ENCODE assay signal across 1 cellular context in the genomic region with DNA sequence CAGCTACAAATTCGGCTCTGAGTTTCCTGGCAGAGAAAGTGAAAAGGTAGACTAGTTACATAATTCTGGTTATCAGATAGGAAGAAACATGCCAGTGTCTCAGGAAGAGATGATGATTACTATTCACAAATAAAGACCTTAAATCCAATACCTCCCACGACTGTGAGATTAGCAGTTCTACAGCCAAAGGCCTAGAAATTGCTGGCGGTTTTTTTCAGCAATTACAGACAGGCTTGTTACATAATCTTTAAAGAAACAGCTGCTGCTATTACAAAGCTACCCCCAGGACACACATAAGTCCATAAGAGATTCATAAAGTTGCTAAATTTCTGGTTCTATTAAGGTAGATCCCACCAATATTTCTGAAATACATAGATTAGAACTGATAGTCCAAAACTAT.
TF ChIP-seq lines count a peak whose summit lies in the region.

No MANE protein-coding gene starts in this region.

TF ChIP-seq in HepG2, 621 proteins besides CTCF, POLR2A, EP300 and RAD21 (continued from another document):
- TF ChIP-seq, protein P1, sequence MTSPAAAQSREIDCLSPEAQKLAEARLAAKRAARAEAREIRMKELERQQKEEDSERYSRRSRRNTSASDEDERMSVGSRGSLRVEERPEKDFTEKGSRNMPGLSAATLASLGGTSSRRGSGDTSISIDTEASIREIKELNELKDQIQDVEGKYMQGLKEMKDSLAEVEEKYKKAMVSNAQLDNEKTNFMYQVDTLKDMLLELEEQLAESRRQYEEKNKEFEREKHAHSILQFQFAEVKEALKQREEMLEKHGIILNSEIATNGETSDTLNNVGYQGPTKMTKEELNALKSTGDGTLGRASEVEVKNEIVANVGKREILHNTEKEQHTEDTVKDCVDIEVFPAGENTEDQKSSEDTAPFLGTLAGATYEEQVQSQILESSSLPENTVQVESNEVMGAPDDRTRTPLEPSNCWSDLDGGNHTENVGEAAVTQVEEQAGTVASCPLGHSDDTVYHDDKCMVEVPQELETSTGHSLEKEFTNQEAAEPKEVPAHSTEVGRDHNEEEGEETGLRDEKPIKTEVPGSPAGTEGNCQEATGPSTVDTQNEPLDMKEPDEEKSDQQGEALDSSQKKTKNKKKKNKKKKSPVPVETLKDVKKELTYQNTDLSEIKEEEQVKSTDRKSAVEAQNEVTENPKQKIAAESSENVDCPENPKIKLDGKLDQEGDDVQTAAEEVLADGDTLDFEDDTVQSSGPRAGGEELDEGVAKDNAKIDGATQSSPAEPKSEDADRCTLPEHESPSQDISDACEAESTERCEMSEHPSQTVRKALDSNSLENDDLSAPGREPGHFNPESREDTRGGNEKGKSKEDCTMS (CRISPR knock-in tag; conservative IDR thresholded peaks at IDR 0.05), result no peak
- TF ChIP-seq, protein P2, sequence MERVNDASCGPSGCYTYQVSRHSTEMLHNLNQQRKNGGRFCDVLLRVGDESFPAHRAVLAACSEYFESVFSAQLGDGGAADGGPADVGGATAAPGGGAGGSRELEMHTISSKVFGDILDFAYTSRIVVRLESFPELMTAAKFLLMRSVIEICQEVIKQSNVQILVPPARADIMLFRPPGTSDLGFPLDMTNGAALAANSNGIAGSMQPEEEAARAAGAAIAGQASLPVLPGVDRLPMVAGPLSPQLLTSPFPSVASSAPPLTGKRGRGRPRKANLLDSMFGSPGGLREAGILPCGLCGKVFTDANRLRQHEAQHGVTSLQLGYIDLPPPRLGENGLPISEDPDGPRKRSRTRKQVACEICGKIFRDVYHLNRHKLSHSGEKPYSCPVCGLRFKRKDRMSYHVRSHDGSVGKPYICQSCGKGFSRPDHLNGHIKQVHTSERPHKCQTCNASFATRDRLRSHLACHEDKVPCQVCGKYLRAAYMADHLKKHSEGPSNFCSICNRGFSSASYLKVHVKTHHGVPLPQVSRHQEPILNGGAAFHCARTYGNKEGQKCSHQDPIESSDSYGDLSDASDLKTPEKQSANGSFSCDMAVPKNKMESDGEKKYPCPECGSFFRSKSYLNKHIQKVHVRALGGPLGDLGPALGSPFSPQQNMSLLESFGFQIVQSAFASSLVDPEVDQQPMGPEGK (CRISPR knock-in tag; IDR thresholded peaks at IDR 0.05), result no peak
